In the genomic region with DNA sequence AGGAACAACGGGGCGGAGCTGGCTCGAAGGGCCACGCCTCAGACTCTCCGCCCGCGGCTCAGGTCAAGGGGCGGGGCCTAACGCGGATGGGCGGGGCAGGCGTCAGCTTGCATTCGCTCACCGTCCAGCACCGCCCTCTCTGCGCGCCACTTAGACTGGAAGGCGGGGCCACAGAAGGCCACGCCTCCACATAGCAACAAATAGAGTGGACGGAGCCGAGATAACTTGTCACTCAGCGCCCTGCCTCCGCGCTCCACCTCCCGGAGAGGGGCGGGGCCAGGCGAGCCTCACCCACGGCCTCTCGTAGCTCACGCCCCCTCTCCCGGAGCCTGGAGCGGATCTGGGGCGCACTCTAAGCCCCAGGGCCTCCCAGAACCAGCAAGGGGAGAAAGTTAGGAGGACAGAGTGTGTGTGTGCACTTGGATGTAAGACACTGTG, we compare ENCODE assay signal across 8 cellular contexts. TPM values are rescaled to one million over a fixed set of nuclear protein-coding genes. Genes with fewer than 3 reads are reported as not detected.
DNase-seq lines count a peak whose midpoint lies in the region; ATAC-seq, FAIRE-seq and TF ChIP-seq lines count a peak whose summit lies in the region.

No MANE protein-coding gene starts in this region.

- H3K4me1 Mint-ChIP-seq in dendritic cell treated with granulocyte-macrophage colony-stimulating factor and Interleukin-4, amounts not matched to agents 40 ng/mL and 50 ng/mL, for 4 days (ENCODE audit: low read depth) = peaks cover 57% of the 10 kb centered on the region

- no peaks in the 10 kb centered on the region for H4K20me1 ChIP-seq in HepG2 (ENCODE audit: insufficient read depth, low read length)

- peaks cover 1 to 17% of the 10 kb centered on the region in 2 experiments; a peak in 3 of 5 replicates for H3K27me3 ChIP-seq in HepG2 (ENCODE audit: control insufficient read depth in 1 of 2, insufficient read depth in 2 of 2, low read length in 2 of 2)

- peaks cover 28% of the 10 kb centered on the region for H3K27me3 Mint-ChIP-seq in dendritic cell treated with granulocyte-macrophage colony-stimulating factor and Interleukin-4, amounts not matched to agents 40 ng/mL and 50 ng/mL, for 4 days

- DNase-seq in C1 segment of cervical spinal cord (lab: John Stamatoyannopoulos, UW) (peak; percentile 73 to 99 (median 97)), NCI-H748 treated with DMSO at 0.1 percent for 48 hours (lab: John Stamatoyannopoulos, UW) (peak; percentile 98), HepG2 (ENCODE audit: low spot score) (peak; percentile 96)
- peak; percentile 99 for DNase-seq in activated CD4-positive, alpha-beta T cell treated with anti-CD3 and anti-CD28 coated beads, Interleukin-2, amount 50 U/mL, for 4 hours
- DNase-seq in stimulated activated CD4-positive, alpha-beta T cell treated with anti-CD3 and anti-CD28 coated beads, Interleukin-2, amount 100 ng/mL, for 4 hours (ENCODE audit: low read depth) = peak; percentile 99

- TF ChIP-seq EP300 in HepG2 (IDR thresholded peaks at IDR 0.05; ENCODE audit: low read depth in 2 of 2, low read length in 2 of 2) = no peak
- no peak for TF ChIP-seq EP300 in HepG2 (CRISPR knock-in tag; IDR thresholded peaks at IDR 0.05; ENCODE audit: borderline replicate concordance)

- TF ChIP-seq RAD21 in HepG2 (CRISPR knock-in tag; IDR thresholded peaks at IDR 0.05) = no peak

- no CpG with 5 or more reads among the region's 33 CpGs for WGBS in HepG2 (ENCODE audit: low lambda C conversion rate)

- no peak for TF ChIP-seq POLR2A in HepG2 (IDR thresholded peaks at IDR 0.05; ENCODE audit: insufficient read depth in 1 of 2, low read depth in 2 of 2, low read length in 2 of 2)

- H3K4me2 ChIP-seq in HepG2 (ENCODE audit: low read depth, low read length) = peak overlapping the region; percentile 99

- H3K4me3 ChIP-seq in HepG2 (replicated peaks in 1 of 3; ENCODE audit: insufficient read depth in 1 of 3, low read depth in 2 of 3, low read length in 3 of 3) = peak overlapping the region; percentile 66 to 87 (median 75)

- peak; percentile 88 for FAIRE-seq in HepG2 (lab: Jason Lieb, UNC)

- peak overlapping the region; percentile 64; the same call in 1 of the 2 replicates for H3K9ac ChIP-seq in HepG2 (ENCODE audit: insufficient read depth, low read depth, low read length)

- H3K27ac Mint-ChIP-seq in dendritic cell treated with granulocyte-macrophage colony-stimulating factor and Interleukin-4, amounts not matched to agents 40 ng/mL and 50 ng/mL, for 4 days = peak overlapping the region; percentile 98

- H3K9me3 ChIP-seq in HepG2 (ENCODE audit: low read length) = no peaks in the 10 kb centered on the region

- H3K36me3 Mint-ChIP-seq in dendritic cell treated with granulocyte-macrophage colony-stimulating factor and Interleukin-4, amounts not matched to agents 40 ng/mL and 50 ng/mL, for 4 days (ENCODE audit: low read depth) = peaks cover 32% of the 10 kb centered on the region

- H3K36me3 ChIP-seq in HepG2 (replicated peaks in 1 of 2; ENCODE audit: control insufficient read depth in 1 of 2, insufficient read depth in 2 of 2, low read length in 2 of 2) = no peaks in the 10 kb centered on the region

- H3K4me1 ChIP-seq in HepG2 (ENCODE audit: insufficient read depth, low read length) = peaks cover 50% of the 10 kb centered on the region

- peak overlapping the region; percentile 66 for H3K27ac ChIP-seq in HepG2 (ENCODE audit: extremely low read length, insufficient read depth, low read length)

- no peaks in the 10 kb centered on the region for H3K79me2 ChIP-seq in HepG2 (ENCODE audit: insufficient read depth, low read length)

- POLR2A ChIA-PET in HepG2 (lab: Yijun Ruan, JAX) = interaction anchor here (0.7 to 5.5 kb wide), 15 partner anchors 12 to 973 kb away, joined by 3 to 47 read pairs (median 6); a partner anchor contains a TSS

- CTCF ChIA-PET in HepG2 (lab: Yijun Ruan, JAX; ENCODE audit: low intra/inter-chr PET ratio, low total read pairs) = interaction anchor here (0.7 kb wide), 1 partner anchor 45 kb away, joined by 3 read pairs; no protein-coding TSS in a partner anchor

- BruUV-seq in HepG2 (replicated peaks; lab: Mats Ljungman, UMichigan) = no TSS peak

- peak overlapping the region; percentile 94 for H3K4me3 Mint-ChIP-seq in dendritic cell treated with granulocyte-macrophage colony-stimulating factor and Interleukin-4, amounts not matched to agents 40 ng/mL and 50 ng/mL, for 4 days

- no peak overlapping the region for H2AFZ ChIP-seq in HepG2 (ENCODE audit: low read length)

- no peaks in the 10 kb centered on the region for H3K9me3 Mint-ChIP-seq in dendritic cell treated with granulocyte-macrophage colony-stimulating factor and Interleukin-4, amounts not matched to agents 40 ng/mL and 50 ng/mL, for 4 days

- intact Hi-C loops in dendritic cell treated with granulocyte-macrophage colony-stimulating factor and Interleukin-4, amounts not matched to agents 40 ng/mL and 50 ng/mL, for 4 days (cut with micrococcal nuclease) = loop anchor here (2.0 to 10.0 kb wide), 4 partner anchors 21 to 161 kb away; a partner anchor contains a TSS
- intact Hi-C loops in HepG2 (cut with micrococcal nuclease; ENCODE audit: unreplicated experiment) = loop anchor here (2.0 to 10.0 kb wide), 2 partner anchors 21 to 59 kb away; a partner anchor contains a TSS

- ATAC-seq in GM19452 (IDR thresholded peaks at IDR 0.05; ENCODE audit: unreplicated experiment) (peak; percentile 80), HG03571 (IDR thresholded peaks at IDR 0.05; ENCODE audit: unreplicated experiment) (peak; percentile 76), HepG2 (peak; percentile 82)

- TF ChIP-seq CTCF in HepG2 (CRISPR knock-in tag; IDR thresholded peaks at IDR 0.05) = no peak

- in situ Hi-C loops in HepG2 (cut with HindIII; ENCODE audit: extremely low pct_ligation_motif_present, low pct_unique_long_range_greater_than_20kb) = no loop called here

RNA-seq across cellular contexts. Expression of a gene that starts 0.3 kb away (rescaled TPM):
- total RNA-seq in HepG2 (2016; rRNA removed; fragmentation: Illumina TruSeq; extraction: Trizol) = 25.9 and 32.7 TPM in 2 replicates
- 8.2 and 10.9 TPM in 2 replicates for total RNA-seq in HepG2 (2016; cell fraction: cytosol; rRNA removed; fragmentation: Illumina TruSeq; extraction: Trizol; ENCODE audit: low read depth)
- total RNA-seq in HepG2 (2016; cell fraction: insoluble cytoplasmic fraction; rRNA removed; fragmentation: Illumina TruSeq; extraction: Trizol) = 28.3 and 39.1 TPM in 2 replicates
- 7.6 and 7.9 TPM in 2 replicates for total RNA-seq in HepG2 (2016; cell fraction: membrane; rRNA removed; fragmentation: Illumina TruSeq; extraction: Trizol)
- 9.9 and 11.1 TPM in 2 replicates for total RNA-seq in HepG2 (2016; cell fraction: nucleus; rRNA removed; fragmentation: Illumina TruSeq; extraction: Trizol)
- polyA plus RNA-seq in HepG2 (2011; rRNA removed) = 51.4 and 75.9 TPM in 2 replicates
- 66.0 and 107 TPM in 2 replicates for polyA plus RNA-seq in HepG2 (2011; cell fraction: cytosol; rRNA removed)
- 44.9 and 46.6 TPM in 2 replicates for polyA plus RNA-seq in HepG2 (2011; cell fraction: nucleus; rRNA removed)
- polyA plus RNA-seq in HepG2 (2012) = 39.5 and 39.8 TPM in 2 replicates
- 10.5 and 11.4 TPM in 2 replicates for polyA plus RNA-seq in HepG2 (2016; cell fraction: cytosol; fragmentation: Illumina TruSeq; extraction: Trizol; ENCODE audit: low read depth)
- polyA plus RNA-seq in HepG2 (2016; cell fraction: insoluble cytoplasmic fraction; fragmentation: Illumina TruSeq; extraction: Trizol; ENCODE audit: low read depth) = 31.5 and 40.3 TPM in 2 replicates
- polyA plus RNA-seq in HepG2 (2016; cell fraction: membrane; fragmentation: Illumina TruSeq; extraction: Trizol; ENCODE audit: low read depth) = 6.6 and 8.8 TPM in 2 replicates
- polyA plus RNA-seq in HepG2 (2016; cell fraction: nucleus; fragmentation: Illumina TruSeq; extraction: Trizol; ENCODE audit: insufficient read depth, low read depth) = 18.0 and 18.8 TPM in 2 replicates
- polyA minus RNA-seq in HepG2 (2011; rRNA and poly(A)+ RNA removed; ENCODE audit: low replicate concordance) = 42.8 and 149 TPM in 2 replicates
- 28.8 and 32.2 TPM in 2 replicates for polyA minus RNA-seq in HepG2 (2011; cell fraction: cytosol; rRNA and poly(A)+ RNA removed)
- 6.0 and 10.4 TPM in 2 replicates for polyA minus RNA-seq in HepG2 (2011; cell fraction: nucleus; rRNA and poly(A)+ RNA removed)

RNA-seq across cellular contexts. Expression of a gene that starts 1.0 kb away (rescaled TPM):
- 0.11 TPM in 1 of 2 replicates, not detected in the other for total RNA-seq in HepG2 (2016; rRNA removed; fragmentation: Illumina TruSeq; extraction: Trizol)
- not detected in 2 replicates for total RNA-seq in HepG2 (2016; cell fraction: cytosol; rRNA removed; fragmentation: Illumina TruSeq; extraction: Trizol; ENCODE audit: low read depth)
- total RNA-seq in HepG2 (2016; cell fraction: insoluble cytoplasmic fraction; rRNA removed; fragmentation: Illumina TruSeq; extraction: Trizol) = not detected in 2 replicates
- total RNA-seq in HepG2 (2016; cell fraction: membrane; rRNA removed; fragmentation: Illumina TruSeq; extraction: Trizol) = not detected in 2 replicates
- total RNA-seq in HepG2 (2016; cell fraction: nucleus; rRNA removed; fragmentation: Illumina TruSeq; extraction: Trizol) = not detected in 2 replicates
- 0.08 and 0.11 TPM in 2 replicates for polyA plus RNA-seq in HepG2 (2011; rRNA removed)
- polyA plus RNA-seq in HepG2 (2011; cell fraction: cytosol; rRNA removed) = 0.04 and 0.11 TPM in 2 replicates
- polyA plus RNA-seq in HepG2 (2011; cell fraction: nucleus; rRNA removed) = 0.26 and 0.29 TPM in 2 replicates
- 0.11 TPM in 2 replicates for polyA plus RNA-seq in HepG2 (2012)
- polyA plus RNA-seq in HepG2 (2016; cell fraction: cytosol; fragmentation: Illumina TruSeq; extraction: Trizol; ENCODE audit: low read depth) = not detected in 2 replicates
- polyA plus RNA-seq in HepG2 (2016; cell fraction: insoluble cytoplasmic fraction; fragmentation: Illumina TruSeq; extraction: Trizol; ENCODE audit: low read depth) = not detected in 2 replicates
- polyA plus RNA-seq in HepG2 (2016; cell fraction: membrane; fragmentation: Illumina TruSeq; extraction: Trizol; ENCODE audit: low read depth) = not detected in 2 replicates
- not detected in 2 replicates for polyA plus RNA-seq in HepG2 (2016; cell fraction: nucleus; fragmentation: Illumina TruSeq; extraction: Trizol; ENCODE audit: insufficient read depth, low read depth)
- polyA minus RNA-seq in HepG2 (2011; rRNA and poly(A)+ RNA removed; ENCODE audit: low replicate concordance) = 0.30 and 1.5 TPM in 2 replicates
- polyA minus RNA-seq in HepG2 (2011; cell fraction: cytosol; rRNA and poly(A)+ RNA removed) = not detected in 2 replicates
- not detected in 2 replicates for polyA minus RNA-seq in HepG2 (2011; cell fraction: nucleus; rRNA and poly(A)+ RNA removed)

RNA-seq across cellular contexts. Expression of a gene that starts 21.7 kb away (rescaled TPM):
- 16.9 and 17.8 TPM in 2 replicates for total RNA-seq in HepG2 (2016; rRNA removed; fragmentation: Illumina TruSeq; extraction: Trizol)
- 14.6 and 17.8 TPM in 2 replicates for total RNA-seq in HepG2 (2016; cell fraction: cytosol; rRNA removed; fragmentation: Illumina TruSeq; extraction: Trizol; ENCODE audit: low read depth)
- 14.8 and 17.5 TPM in 2 replicates for total RNA-seq in HepG2 (2016; cell fraction: insoluble cytoplasmic fraction; rRNA removed; fragmentation: Illumina TruSeq; extraction: Trizol)
- total RNA-seq in HepG2 (2016; cell fraction: membrane; rRNA removed; fragmentation: Illumina TruSeq; extraction: Trizol) = 22.0 and 25.4 TPM in 2 replicates
- total RNA-seq in HepG2 (2016; cell fraction: nucleus; rRNA removed; fragmentation: Illumina TruSeq; extraction: Trizol) = 6.8 and 9.0 TPM in 2 replicates
- polyA plus RNA-seq in HepG2 (2011; rRNA removed) = 9.5 and 9.6 TPM in 2 replicates
- polyA plus RNA-seq in HepG2 (2011; cell fraction: cytosol; rRNA removed) = 6.9 and 7.9 TPM in 2 replicates
- 5.9 and 6.5 TPM in 2 replicates for polyA plus RNA-seq in HepG2 (2011; cell fraction: nucleus; rRNA removed)
- polyA plus RNA-seq in HepG2 (2012) = 6.5 and 7.5 TPM in 2 replicates
- polyA plus RNA-seq in HepG2 (2016; cell fraction: cytosol; fragmentation: Illumina TruSeq; extraction: Trizol; ENCODE audit: low read depth) = 3.8 and 4.4 TPM in 2 replicates
- 10.8 and 15.2 TPM in 2 replicates for polyA plus RNA-seq in HepG2 (2016; cell fraction: insoluble cytoplasmic fraction; fragmentation: Illumina TruSeq; extraction: Trizol; ENCODE audit: low read depth)
- polyA plus RNA-seq in HepG2 (2016; cell fraction: membrane; fragmentation: Illumina TruSeq; extraction: Trizol; ENCODE audit: low read depth) = 7.3 and 9.1 TPM in 2 replicates
- 13.4 and 16.1 TPM in 2 replicates for polyA plus RNA-seq in HepG2 (2016; cell fraction: nucleus; fragmentation: Illumina TruSeq; extraction: Trizol; ENCODE audit: insufficient read depth, low read depth)
- polyA minus RNA-seq in HepG2 (2011; rRNA and poly(A)+ RNA removed; ENCODE audit: low replicate concordance) = 19.2 and 19.5 TPM in 2 replicates
- polyA minus RNA-seq in HepG2 (2011; cell fraction: cytosol; rRNA and poly(A)+ RNA removed) = 10.9 and 15.7 TPM in 2 replicates
- polyA minus RNA-seq in HepG2 (2011; cell fraction: nucleus; rRNA and poly(A)+ RNA removed) = 5.1 and 5.8 TPM in 2 replicates

RNA-seq across cellular contexts. Expression of a gene that starts 40.0 kb away (rescaled TPM):
- total RNA-seq in HepG2 (2016; rRNA removed; fragmentation: Illumina TruSeq; extraction: Trizol) = 4.3 and 4.7 TPM in 2 replicates
- total RNA-seq in HepG2 (2016; cell fraction: cytosol; rRNA removed; fragmentation: Illumina TruSeq; extraction: Trizol; ENCODE audit: low read depth) = 1.8 and 2.1 TPM in 2 replicates
- total RNA-seq in HepG2 (2016; cell fraction: insoluble cytoplasmic fraction; rRNA removed; fragmentation: Illumina TruSeq; extraction: Trizol) = 3.9 and 5.6 TPM in 2 replicates
- total RNA-seq in HepG2 (2016; cell fraction: membrane; rRNA removed; fragmentation: Illumina TruSeq; extraction: Trizol) = 3.0 and 3.6 TPM in 2 replicates
- 1.7 and 1.9 TPM in 2 replicates for total RNA-seq in HepG2 (2016; cell fraction: nucleus; rRNA removed; fragmentation: Illumina TruSeq; extraction: Trizol)
- 4.5 and 5.0 TPM in 2 replicates for polyA plus RNA-seq in HepG2 (2011; rRNA removed)
- 5.0 and 7.0 TPM in 2 replicates for polyA plus RNA-seq in HepG2 (2011; cell fraction: cytosol; rRNA removed)
- polyA plus RNA-seq in HepG2 (2011; cell fraction: nucleus; rRNA removed) = 4.0 and 4.5 TPM in 2 replicates
- polyA plus RNA-seq in HepG2 (2012) = 1.4 and 1.9 TPM in 2 replicates
- polyA plus RNA-seq in HepG2 (2016; cell fraction: cytosol; fragmentation: Illumina TruSeq; extraction: Trizol; ENCODE audit: low read depth) = 0.94 and 1.1 TPM in 2 replicates
- polyA plus RNA-seq in HepG2 (2016; cell fraction: insoluble cytoplasmic fraction; fragmentation: Illumina TruSeq; extraction: Trizol; ENCODE audit: low read depth) = 3.6 and 4.1 TPM in 2 replicates
- polyA plus RNA-seq in HepG2 (2016; cell fraction: membrane; fragmentation: Illumina TruSeq; extraction: Trizol; ENCODE audit: low read depth) = 1.5 and 1.7 TPM in 2 replicates
- 2.5 and 2.7 TPM in 2 replicates for polyA plus RNA-seq in HepG2 (2016; cell fraction: nucleus; fragmentation: Illumina TruSeq; extraction: Trizol; ENCODE audit: insufficient read depth, low read depth)
- 2.7 and 5.6 TPM in 2 replicates for polyA minus RNA-seq in HepG2 (2011; rRNA and poly(A)+ RNA removed; ENCODE audit: low replicate concordance)
- 1.1 and 1.2 TPM in 2 replicates for polyA minus RNA-seq in HepG2 (2011; cell fraction: cytosol; rRNA and poly(A)+ RNA removed)
- 1.7 and 2.0 TPM in 2 replicates for polyA minus RNA-seq in HepG2 (2011; cell fraction: nucleus; rRNA and poly(A)+ RNA removed)

RNA-seq across cellular contexts. Expression of a gene that starts 52.6 kb away (rescaled TPM):
- 0.46 and 0.66 TPM in 2 replicates for total RNA-seq in HepG2 (2016; rRNA removed; fragmentation: Illumina TruSeq; extraction: Trizol)
- total RNA-seq in HepG2 (2016; cell fraction: cytosol; rRNA removed; fragmentation: Illumina TruSeq; extraction: Trizol; ENCODE audit: low read depth) = not detected in 2 replicates
- total RNA-seq in HepG2 (2016; cell fraction: insoluble cytoplasmic fraction; rRNA removed; fragmentation: Illumina TruSeq; extraction: Trizol) = 0.39 and 0.78 TPM in 2 replicates
- total RNA-seq in HepG2 (2016; cell fraction: membrane; rRNA removed; fragmentation: Illumina TruSeq; extraction: Trizol) = 0.03 and 0.12 TPM in 2 replicates
- total RNA-seq in HepG2 (2016; cell fraction: nucleus; rRNA removed; fragmentation: Illumina TruSeq; extraction: Trizol) = 0.38 and 0.40 TPM in 2 replicates
- 0.66 and 0.99 TPM in 2 replicates for polyA plus RNA-seq in HepG2 (2011; rRNA removed)
- polyA plus RNA-seq in HepG2 (2011; cell fraction: cytosol; rRNA removed) = 0.79 and 0.94 TPM in 2 replicates
- polyA plus RNA-seq in HepG2 (2011; cell fraction: nucleus; rRNA removed) = 0.76 and 0.99 TPM in 2 replicates
- polyA plus RNA-seq in HepG2 (2012) = 0.85 and 1.1 TPM in 2 replicates
- not detected in 2 replicates for polyA plus RNA-seq in HepG2 (2016; cell fraction: cytosol; fragmentation: Illumina TruSeq; extraction: Trizol; ENCODE audit: low read depth)
- polyA plus RNA-seq in HepG2 (2016; cell fraction: insoluble cytoplasmic fraction; fragmentation: Illumina TruSeq; extraction: Trizol; ENCODE audit: low read depth) = 0.25 and 0.53 TPM in 2 replicates
- 0.03 and 0.06 TPM in 2 replicates for polyA plus RNA-seq in HepG2 (2016; cell fraction: membrane; fragmentation: Illumina TruSeq; extraction: Trizol; ENCODE audit: low read depth)
- polyA plus RNA-seq in HepG2 (2016; cell fraction: nucleus; fragmentation: Illumina TruSeq; extraction: Trizol; ENCODE audit: insufficient read depth, low read depth) = 1.1 TPM in 2 replicates
- polyA minus RNA-seq in HepG2 (2011; rRNA and poly(A)+ RNA removed; ENCODE audit: low replicate concordance) = 0.51 and 1.1 TPM in 2 replicates
- polyA minus RNA-seq in HepG2 (2011; cell fraction: cytosol; rRNA and poly(A)+ RNA removed) = 0.53 and 0.89 TPM in 2 replicates
- 0.52 and 0.62 TPM in 2 replicates for polyA minus RNA-seq in HepG2 (2011; cell fraction: nucleus; rRNA and poly(A)+ RNA removed)

Comparison
In these comparisons a context has a peak if more than half of its experiments do, and no peak if none do; other contexts are left out.
1. Peak in every context shown above with its lines: DNase-seq, ATAC-seq, H3K4me3 ChIP-seq and H3K27ac ChIP-seq.